Comparison of ENCODE assay signal across 25 cellular contexts in genomic region chr3:167653155-167653554, GRCh38. TPM values are rescaled to one million over a fixed set of nuclear protein-coding genes. Genes with fewer than 3 reads are reported as not detected.
DNase-seq lines count a peak whose midpoint lies in the region; ATAC-seq and FAIRE-seq lines count a peak whose summit lies in the region.
"Had no signal": no experiment of that assay in that cellular context is flagged by ENCODE, and none has a peak within 500 bp of the region (broad histone marks: within the 10 kb centered on the region; RNA-seq: fewer than 3 reads in every experiment).

No MANE protein-coding gene starts in this region.

- FAIRE-seq in small intestine (lab: Jason Lieb, UNC) (no peak), frontal cortex (lab: Jason Lieb, UNC) (no peak)

- no peak overlapping the region for H3K4me3 ChIP-seq in iPS DF 6.9 (ENCODE audit: low read length)
- H3K4me3 ChIP-seq in small intestine (ENCODE audit: low read depth in 1 of 2, low read length in 2 of 2), result no peak overlapping the region
- H3K4me3 ChIP-seq: ovary, right lobe of liver had no signal

- H3K27ac ChIP-seq in iPS DF 6.9 (ENCODE audit: low read length) (peak overlapping the region; percentile 19), small intestine (ENCODE audit: low read depth in 1 of 2, low read length in 1 of 2) (no peak overlapping the region)
- H3K27ac ChIP-seq: ovary, right lobe of liver had no signal

- H3K4me1 ChIP-seq in iPS DF 6.9 (ENCODE audit: control insufficient read depth, insufficient read depth, low read length), result peaks cover 2% of the 10 kb centered on the region; the same call in 1 of the 2 replicates
- H3K4me1 ChIP-seq in small intestine (ENCODE audit: control insufficient read depth in 2 of 2, insufficient read depth in 1 of 2, low read depth in 1 of 2, low read length in 1 of 2), result peaks cover 0 to 3% of the 10 kb centered on the region in 2 donors
- H3K4me1 ChIP-seq: right lobe of liver had no signal

- no peaks in the 10 kb centered on the region for H3K36me3 ChIP-seq in iPS DF 6.9 (ENCODE audit: control insufficient read depth, insufficient read depth, low read length)
- no peaks in the 10 kb centered on the region for H3K36me3 ChIP-seq in small intestine (ENCODE audit: control insufficient read depth in 2 of 2, insufficient read depth in 2 of 2, low read length in 2 of 2)
- H3K36me3 ChIP-seq: heart right ventricle, ovary, right lobe of liver had no signal

- H3K27me3 ChIP-seq in iPS DF 6.9 (ENCODE audit: control insufficient read depth, insufficient read depth, low read length), result no peaks in the 10 kb centered on the region
- no peaks in the 10 kb centered on the region for H3K27me3 ChIP-seq in small intestine (ENCODE audit: control insufficient read depth in 2 of 2, insufficient read depth in 2 of 2, low read length in 2 of 2)
- H3K27me3 ChIP-seq: heart right ventricle, ovary, right lobe of liver had no signal

- ATAC-seq in HG03159 (IDR thresholded peaks at IDR 0.05; ENCODE audit: unreplicated experiment), result no peak
- ATAC-seq: effector memory CD8-positive, alpha-beta T cell had no signal

- H3K9me3 ChIP-seq in iPS DF 6.9 (ENCODE audit: control insufficient read depth, insufficient read depth, low read length) (no peaks in the 10 kb centered on the region), small intestine (ENCODE audit: control insufficient read depth, low read depth) (no peaks in the 10 kb centered on the region)
- H3K9me3 ChIP-seq: heart right ventricle, ovary, right lobe of liver had no signal

- no CpG with 5 or more reads among the region's 1 CpG for WGBS in iPS DF 6.9 (ENCODE audit: insufficient coverage, insufficient read length)
- 3 to 64% (median 36%) methylated on average over 1 of the region's 1 CpG for WGBS in small intestine, 3 donors

- peak; percentile 43 for DNase-seq in SIG-M5 treated with dmso at 0.1 percent for 504 hours (lab: John Stamatoyannopoulos, UW; ENCODE audit: unreplicated experiment)
- no peak for DNase-seq in SIG-M5 (lab: John Stamatoyannopoulos, UW)
- peak; percentile 36 for DNase-seq in NOMO-1 treated with dmso at 0.1 percent for 144 hours (lab: John Stamatoyannopoulos, UW; ENCODE audit: unreplicated experiment)
- no peak for DNase-seq in iPS DF 6.9 (ENCODE audit: low read depth, low spot score)
- DNase-seq in small intestine, result peak; percentile 29
- DNase-seq in frontal cortex (ENCODE audit: low spot score in 2 of 2), result no peak
- DNase-seq in activated gamma-delta T cell treated with Interleukin-2 at 50 U/mL for 16 hours, result no peak
- DNase-seq: 8988T; activated CD4-positive, alpha-beta T cell treated with anti-CD3 and anti-CD28 coated beads, Interleukin-2, amount 10 ng/mL, durations not matched to agents 24 days and 14 days; activated naive CD4-positive, alpha-beta T cell treated with Interleukin-2 at 50 U/mL for 16 hours; activated T-cell treated with anti-CD3 and anti-CD28 coated beads for 4 hours; anterior cingulate cortex; cerebellar nuclear complex; DMS 273 treated with DMSO at 0.1 percent for 48 hours; effector memory CD8-positive, alpha-beta T cell; HFFc6; NCI-H1436; NCI-H2171; ovary; right lobe of liver had no signal

RNA-seq across cellular contexts. Expression of gene WDR49, which starts 0.6 kb away (rescaled TPM):
- 1 to 10 TPM in 2 of 3 donors, under 1 TPM in 1; 0.60 to 5.6 (median 3.8) TPM for polyA plus RNA-seq in small intestine
- 10.6 TPM for total RNA-seq in frontal cortex
- total RNA-seq: HFFc6, HT-29, kidney epithelial cell had no signal
- polyA plus RNA-seq: BJ had no signal

Comparison
In these comparisons a context has a peak if more than half of its experiments do, and no peak if none do; other contexts are left out.
1. DNase-seq: peak in SIG-M5 treated with dmso at 0.1 percent for 504 hours (single experiment), NOMO-1 treated with dmso at 0.1 percent for 144 hours (single experiment) and small intestine (single experiment); none in SIG-M5 (single experiment), iPS DF 6.9 (single experiment), frontal cortex (0 of 2) and activated gamma-delta T cell treated with Interleukin-2 at 50 U/mL for 16 hours (single experiment).